1 cellular context compared by ENCODE assay signal in genomic region chr7:2978403-2978802, GRCh38.
TF ChIP-seq lines count a peak whose summit lies in the region.

No MANE protein-coding gene starts in this region.

TF ChIP-seq in GM12878, 131 proteins besides CTCF, POLR2A, EP300 and RAD21 (continued from another document and continues in another):
- TF ChIP-seq ESRRA (IDR thresholded peaks at IDR 0.05; ENCODE audit: low read length) (no peak), KDM1A (IDR thresholded peaks at IDR 0.05; ENCODE audit: borderline replicate concordance) (no peak), CBX3 (IDR thresholded peaks at IDR 0.05; ENCODE audit: borderline replicate concordance, low read depth) (no peak), SUPT20H (IDR thresholded peaks at IDR 0.05; ENCODE audit: borderline replicate concordance, control insufficient read depth, low read depth, low read length) (no peak), STAT3 (IDR thresholded peaks at IDR 0.05; ENCODE audit: low read depth, low read length) (no peak), FOXK2 (IDR thresholded peaks at IDR 0.05) (no peak), SKIL (IDR thresholded peaks at IDR 0.05; ENCODE audit: low read depth, poor library complexity, severe bottlenecking) (peak; percentile 83), MEF2B (IDR thresholded peaks at IDR 0.05; ENCODE audit: partially characterized antibody, poor library complexity, severe bottlenecking) (peak; percentile 66), ZNF622 (IDR thresholded peaks at IDR 0.05) (no peak), USF2 (IDR thresholded peaks at IDR 0.05; ENCODE audit: borderline replicate concordance, low read depth, low read length) (no peak), IRF4 (IDR thresholded peaks at IDR 0.05; ENCODE audit: low read depth, low read length) (peak; percentile 55; the same call in 1 of the 2 replicates), REST (IDR thresholded peaks at IDR 0.05; ENCODE audit: low read depth, low read length) (0 out of 2 replicates have a peak, but pooled peaks have one; percentile 15), JUND (IDR thresholded peaks at IDR 0.05; ENCODE audit: low read depth, low read length) (no peak), EED (IDR thresholded peaks at IDR 0.05; ENCODE audit: low read depth) (peak; percentile 65; the same call in 1 of the 2 replicates), ZBTB11 (CRISPR knock-in tag; IDR thresholded peaks at IDR 0.05) (no peak), TCF12 (IDR thresholded peaks at IDR 0.05; ENCODE audit: low read depth, low read length) (peak; percentile 96), PKNOX1 (IDR thresholded peaks at IDR 0.05) (no peak), ZNF592 (IDR thresholded peaks at IDR 0.05) (no peak), NFYA (IDR thresholded peaks at IDR 0.05; ENCODE audit: borderline replicate concordance, low read depth, low read length) (no peak), LARP7 (IDR thresholded peaks at IDR 0.05) (no peak), ZBTB33 (IDR thresholded peaks at IDR 0.05) (no peak), EGR1 (IDR thresholded peaks at IDR 0.05; ENCODE audit: borderline replicate concordance in 1 of 2, low read depth in 2 of 2, low read length in 2 of 2) (peak in 1 of 2 experiments; percentile 58; a peak in 1 of 3 replicates), SUZ12 (IDR thresholded peaks at IDR 0.05; ENCODE audit: unreplicated experiment) (no peak), GABPA (IDR thresholded peaks at IDR 0.05; ENCODE audit: low read depth) (no peak), E2F4 (IDR thresholded peaks at IDR 0.05; ENCODE audit: low read depth, low read length) (no peak), IRF3 (IDR thresholded peaks at IDR 0.05) (no peak), MTA3 (IDR thresholded peaks at IDR 0.05; ENCODE audit: borderline replicate concordance, low read length) (peak; percentile 74; the same call in 1 of the 2 replicates), NBN (IDR thresholded peaks at IDR 0.05) (peak; percentile 99), BCLAF1 (IDR thresholded peaks at IDR 0.05) (no peak), RELA (IDR thresholded peaks at IDR 0.05; ENCODE audit: borderline replicate concordance, partially characterized antibody) (no peak), MYC (IDR thresholded peaks at IDR 0.05; ENCODE audit: insufficient read depth, insufficient read length, insufficient replicate concordance, low read length, severe bottlenecking) (no peak), HCFC1 (IDR thresholded peaks at IDR 0.05; ENCODE audit: low read length) (no peak)
